In the genomic region with DNA sequence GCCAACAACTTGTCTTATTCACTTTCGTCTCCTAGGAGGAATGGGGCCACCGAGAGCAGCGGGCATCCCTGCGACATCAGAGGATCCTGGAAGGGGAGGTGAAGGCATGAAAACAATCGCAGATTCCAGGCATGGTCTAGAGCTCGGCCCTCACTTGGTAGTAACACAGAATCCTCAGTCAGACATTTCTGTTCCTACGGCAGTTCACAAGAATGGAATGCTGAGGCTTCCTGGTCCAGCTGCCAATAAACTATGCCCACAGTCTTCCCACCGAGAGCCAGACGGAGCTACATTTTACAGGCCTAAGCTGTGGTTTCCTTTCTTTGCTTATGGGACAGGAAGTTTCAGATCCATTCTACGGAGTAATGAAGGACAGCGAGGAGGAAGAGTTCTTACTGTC, we compare ENCODE assay signal across 1 cellular context.
TF ChIP-seq lines count a peak whose summit lies in the region.

No MANE protein-coding gene starts in this region.

TF ChIP-seq in SK-N-SH treated with all-trans-retinoic acid at 6 μM for 48 hours, 23 proteins besides CTCF, POLR2A, EP300 and RAD21 (continued from another document):
- TF ChIP-seq TSHZ2 (CRISPR knock-in tag; IDR thresholded peaks at IDR 0.05) (no peak), BACH2 (CRISPR knock-in tag; IDR thresholded peaks at IDR 0.05; ENCODE audit: borderline replicate concordance) (no peak), ZFP3 (CRISPR knock-in tag; IDR thresholded peaks at IDR 0.05) (no peak), ESRRG (CRISPR knock-in tag; IDR thresholded peaks at IDR 0.05) (no peak), CSRNP3 (CRISPR knock-in tag; IDR thresholded peaks at IDR 0.05) (no peak)
- TF ChIP-seq, protein P1, sequence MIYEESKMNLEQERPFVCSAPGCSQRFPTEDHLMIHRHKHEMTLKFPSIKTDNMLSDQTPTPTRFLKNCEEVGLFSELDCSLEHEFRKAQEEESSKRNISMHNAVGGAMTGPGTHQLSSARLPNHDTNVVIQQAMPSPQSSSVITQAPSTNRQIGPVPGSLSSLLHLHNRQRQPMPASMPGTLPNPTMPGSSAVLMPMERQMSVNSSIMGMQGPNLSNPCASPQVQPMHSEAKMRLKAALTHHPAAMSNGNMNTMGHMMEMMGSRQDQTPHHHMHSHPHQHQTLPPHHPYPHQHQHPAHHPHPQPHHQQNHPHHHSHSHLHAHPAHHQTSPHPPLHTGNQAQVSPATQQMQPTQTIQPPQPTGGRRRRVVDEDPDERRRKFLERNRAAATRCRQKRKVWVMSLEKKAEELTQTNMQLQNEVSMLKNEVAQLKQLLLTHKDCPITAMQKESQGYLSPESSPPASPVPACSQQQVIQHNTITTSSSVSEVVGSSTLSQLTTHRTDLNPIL (CRISPR knock-in tag; IDR thresholded peaks at IDR 0.05; ENCODE audit: low read depth), result no peak
TF ChIP-seq in SK-N-SH treated with all-trans-retinoic acid at 6 μM for 48 hours: peak in this region for 0.
